ENCODE assay signal across 34 cellular contexts in the genomic region with DNA sequence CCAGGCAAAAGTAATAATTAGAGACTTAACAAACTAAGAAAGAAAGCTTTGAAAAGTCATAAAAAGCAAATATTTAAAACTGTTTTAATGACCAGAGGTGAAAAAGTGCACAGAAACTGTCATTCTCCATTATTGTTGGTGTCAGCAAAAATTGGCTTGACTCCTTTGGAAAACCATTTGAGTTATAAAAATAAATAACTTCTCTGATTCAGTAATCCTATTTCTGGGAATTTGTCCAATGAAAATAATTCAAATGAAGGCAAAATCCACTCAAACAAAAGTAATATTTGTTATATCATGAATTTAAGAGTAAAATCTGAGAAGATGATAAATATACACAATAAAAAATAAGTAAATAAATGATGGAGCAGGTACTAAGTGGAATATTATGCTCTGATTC.
DNase-seq lines count a peak whose midpoint lies in the region; ATAC-seq and TF ChIP-seq lines count a peak whose summit lies in the region.
"Had no signal": no experiment of that assay in that cellular context is flagged by ENCODE, and none has a peak within 500 bp of the region (broad histone marks: within the 10 kb centered on the region; RNA-seq: fewer than 3 reads in every experiment).

No MANE protein-coding gene starts in this region.

- H3K9me3 ChIP-seq in adipocyte (ENCODE audit: control insufficient read depth, low read length) (peaks cover 4% of the 10 kb centered on the region), osteoblast (ENCODE audit: low read depth, low read length) (no peaks in the 10 kb centered on the region)
- H3K9me3 ChIP-seq: BE2C, colonic mucosa, mucosa of descending colon, ovary, spleen, thoracic aorta had no signal

- no peaks in the 10 kb centered on the region for H3K27me3 ChIP-seq in adipocyte (replicated peaks; ENCODE audit: control insufficient read depth, insufficient read depth, low read length)
- H3K27me3 ChIP-seq in osteoblast (ENCODE audit: insufficient read depth, low read length): no peaks in the 10 kb centered on the region
- H3K27me3 ChIP-seq: BE2C, colonic mucosa, heart right ventricle, ovary, spleen, uterus had no signal

- intact Hi-C loops in activated naive CD4-positive, alpha-beta T cell treated with anti-CD3 and anti-CD28 coated beads for 36 hours (cut with micrococcal nuclease): no loop called here

- H3K4me1 Mint-ChIP-seq in immature natural killer cell (no peaks in the 10 kb centered on the region), HFFc6 (ENCODE audit: low read depth) (peaks cover 22% of the 10 kb centered on the region)
- no peaks in the 10 kb centered on the region for H3K4me1 Mint-ChIP-seq in activated naive CD4-positive, alpha-beta T cell treated with anti-CD3 and anti-CD28 coated beads for 36 hours (ENCODE audit: low read depth)
- H3K4me1 Mint-ChIP-seq: activated T-helper 17 cell treated with anti-CD3 and anti-CD28 coated beads, Interleukin-2, amount 50 U/mL, for 72 hours had no signal

- no peak overlapping the region for H2AFZ ChIP-seq in osteoblast (ENCODE audit: low read length)

- peaks cover 3 to 4% (median 3%) of the 10 kb centered on the region in 3 donors for H3K27me3 Mint-ChIP-seq in immature natural killer cell (ENCODE audit: low read depth in 3 of 3)
- H3K27me3 Mint-ChIP-seq in activated naive CD4-positive, alpha-beta T cell treated with anti-CD3 and anti-CD28 coated beads for 36 hours (ENCODE audit: low read depth): no peaks in the 10 kb centered on the region
- peaks cover 4% of the 10 kb centered on the region; the same call in 1 of the 2 replicates for H3K27me3 Mint-ChIP-seq in HFFc6 (ENCODE audit: insufficient read depth)
- H3K27me3 Mint-ChIP-seq: activated T-helper 17 cell treated with anti-CD3 and anti-CD28 coated beads, Interleukin-2, amount 50 U/mL, for 72 hours; T-cell had no signal

- ATAC-seq in GM21515 (IDR thresholded peaks at IDR 0.05; ENCODE audit: unreplicated experiment): no peak
- ATAC-seq: activated T-helper 17 cell treated with anti-CD3 and anti-CD28 coated beads, Interleukin-2, amount 50 U/mL, for 72 hours; CD8-positive, alpha-beta T cell; heart right ventricle; left cardiac atrium; mucosa of descending colon; T-cell had no signal

- H3K27ac Mint-ChIP-seq in immature natural killer cell (no peak overlapping the region), HFFc6 (no peak overlapping the region)
- H3K27ac Mint-ChIP-seq in activated naive CD4-positive, alpha-beta T cell treated with anti-CD3 and anti-CD28 coated beads for 36 hours: no peak overlapping the region
- H3K27ac Mint-ChIP-seq: activated T-helper 17 cell treated with anti-CD3 and anti-CD28 coated beads, Interleukin-2, amount 50 U/mL, for 72 hours; CD8-positive, alpha-beta T cell; stimulated activated naive CD8-positive, alpha-beta T cell treated with anti-CD3 and anti-CD28 coated beads, Interleukin-15, Interleukin-2, amounts not matched to agents 100 ng/mL and 50 ng/mL, for 24 hours; T-cell had no signal

- H3K36me3 Mint-ChIP-seq in immature natural killer cell (no peaks in the 10 kb centered on the region), HFFc6 (ENCODE audit: low read depth) (peaks cover 7% of the 10 kb centered on the region; the same call in 1 of the 2 replicates)
- no peaks in the 10 kb centered on the region for H3K36me3 Mint-ChIP-seq in activated naive CD4-positive, alpha-beta T cell treated with anti-CD3 and anti-CD28 coated beads for 36 hours (ENCODE audit: low read depth)
- H3K36me3 Mint-ChIP-seq: CD8-positive, alpha-beta T cell; T-cell had no signal

- CTCF ChIA-PET in activated naive CD4-positive, alpha-beta T cell treated with anti-CD3 and anti-CD28 coated beads for 36 hours (lab: Charles Lee): no interaction called here

- H3K4me1 ChIP-seq in adipocyte (ENCODE audit: control insufficient read depth, insufficient read depth, low read length): no peaks in the 10 kb centered on the region
- peaks cover 8% of the 10 kb centered on the region for H3K4me1 ChIP-seq in osteoblast (ENCODE audit: insufficient read depth, low read length)
- H3K4me1 ChIP-seq: BE2C, colonic mucosa, uterus had no signal

- H3K9me3 Mint-ChIP-seq in immature natural killer cell (no peaks in the 10 kb centered on the region), HFFc6 (peaks cover 4% of the 10 kb centered on the region)
- peaks cover 3% of the 10 kb centered on the region for H3K9me3 Mint-ChIP-seq in activated naive CD4-positive, alpha-beta T cell treated with anti-CD3 and anti-CD28 coated beads for 36 hours
- H3K9me3 Mint-ChIP-seq: nephron had no signal

- H3K27ac ChIP-seq in osteoblast (ENCODE audit: low read depth, low read length): no peak overlapping the region
- H3K27ac ChIP-seq: colonic mucosa, heart right ventricle, ovary, spleen, thoracic aorta, uterus had no signal

- no peaks in the 10 kb centered on the region for H4K20me1 ChIP-seq in osteoblast (ENCODE audit: insufficient read depth, low read length)

- H3K4me3 ChIP-seq in adipocyte (ENCODE audit: low read length) (no peak overlapping the region), osteoblast (ENCODE audit: insufficient read depth, low read length) (no peak overlapping the region)
- H3K4me3 ChIP-seq: colonic mucosa, heart right ventricle, mucosa of descending colon, ovary, spleen, thoracic aorta, uterus had no signal

- H3K36me3 ChIP-seq in adipocyte (ENCODE audit: control insufficient read depth, insufficient read depth, low read length, severe bottlenecking): no peaks in the 10 kb centered on the region
- no peaks in the 10 kb centered on the region for H3K36me3 ChIP-seq in osteoblast (ENCODE audit: insufficient read depth, low read length)
- H3K36me3 ChIP-seq: BE2C, colonic mucosa, heart right ventricle, ovary, spleen, thoracic aorta, uterus had no signal

- H3K4me2 ChIP-seq in osteoblast (ENCODE audit: insufficient read depth, low read length): no peak overlapping the region

- H3K4me3 Mint-ChIP-seq in immature natural killer cell (no peak overlapping the region), HFFc6 (no peak overlapping the region)
- H3K4me3 Mint-ChIP-seq in activated naive CD4-positive, alpha-beta T cell treated with anti-CD3 and anti-CD28 coated beads for 36 hours: no peak overlapping the region
- H3K4me3 Mint-ChIP-seq: activated T-helper 17 cell treated with anti-CD3 and anti-CD28 coated beads, Interleukin-2, amount 50 U/mL, for 72 hours; CD8-positive, alpha-beta T cell; nephron; stimulated activated naive CD8-positive, alpha-beta T cell treated with anti-CD3 and anti-CD28 coated beads, Interleukin-15, Interleukin-2, amounts not matched to agents 100 ng/mL and 50 ng/mL, for 24 hours; T-cell had no signal

- H3K9ac ChIP-seq in adipocyte (ENCODE audit: low read length): no peak overlapping the region

- no peaks in the 10 kb centered on the region for H3K79me2 ChIP-seq in osteoblast (ENCODE audit: insufficient read depth, low read length)

- DNase-seq in EH (ENCODE audit: low read depth): peak; percentile 64
- DNase-seq in adipocyte (ENCODE audit: low read depth): peak; percentile 53
- DNase-seq in fibroblast of gingiva (ENCODE audit: low read depth): peak; percentile 18
- DNase-seq in osteoblast (ENCODE audit: insufficient read length, low spot score, missing footprints): peak; percentile 43
- DNase-seq in immature natural killer cell: no peak
- DNase-seq in activated naive CD4-positive, alpha-beta T cell treated with anti-CD3 and anti-CD28 coated beads for 36 hours: no peak
- DNase-seq in HFFc6: no peak
- DNase-seq: activated CD4-positive, alpha-beta T cell treated with anti-CD3 and anti-CD28 coated beads for 48 hours; activated naive CD4-positive, alpha-beta T cell treated with anti-CD3 and anti-CD28 coated beads, Interleukin-2, amount 50 U/mL, for 16 hours; amniotic stem cell; BE2C; CD8-positive, alpha-beta T cell; colonic mucosa; effector CD8-positive, alpha-beta T cell; heart right ventricle; left cardiac atrium; mammary epithelial cell; mucosa of descending colon; NCI-H1436; NCI-H2107; NCI-H446 treated with DMSO at 0.1 percent for 48 hours; NCI-H82; ovary; retina; spleen; stimulated activated CD4-positive, alpha-beta T cell treated with anti-CD3 and anti-CD28 coated beads, Interleukin-2, amount 100 ng/mL, for 24 hours; stimulated activated CD8-positive, alpha-beta memory T cell treated with anti-CD3 and anti-CD28 coated beads, Interleukin-4, amount 100 ng/mL, for 48 hours; T-cell; uterus had no signal

- TF ChIP-seq CTCF in osteoblast (IDR thresholded peaks at IDR 0.05; ENCODE audit: extremely low read depth, low read depth, low read length) (no peak), HFFc6 (IDR thresholded peaks at IDR 0.05) (no peak)

Comparison
In these comparisons a context has a peak if more than half of its experiments do, and no peak if none do; other contexts are left out.
1. DNase-seq: peak in EH (single experiment), adipocyte (single experiment), fibroblast of gingiva (single experiment) and osteoblast (single experiment); none in immature natural killer cell (0 of 3), activated naive CD4-positive, alpha-beta T cell treated with anti-CD3 and anti-CD28 coated beads for 36 hours (single experiment) and HFFc6 (single experiment).